Comparison of ENCODE assay signal across 17 cellular contexts in genomic region chr16:15521390-15521757, GRCh38.
DNase-seq lines count a peak whose midpoint lies in the region; ATAC-seq, FAIRE-seq and TF ChIP-seq lines count a peak whose summit lies in the region.
"Had no signal": no experiment of that assay in that cellular context is flagged by ENCODE, and none has a peak within 500 bp of the region (broad histone marks: within the 10 kb centered on the region; RNA-seq: fewer than 3 reads in every experiment).

No MANE protein-coding gene starts in this region.

- H3K27ac ChIP-seq in liver (ENCODE audit: low read depth in 1 of 2, low read length in 2 of 2): no peak overlapping the region
- no peak overlapping the region for H3K27ac ChIP-seq in HepG2 (ENCODE audit: extremely low read length, insufficient read depth, low read length)
- H3K27ac ChIP-seq in gastroesophageal sphincter: peak overlapping the region in 3 of 4 donors; percentile 73 to 82 (median 78)
- H3K27ac ChIP-seq in neutrophil: peak overlapping the region; percentile 51
- H3K27ac ChIP-seq in CD8-positive, alpha-beta T cell (ENCODE audit: low read depth, low read length): no peak overlapping the region
- H3K27ac ChIP-seq: body of pancreas had no signal

- TF ChIP-seq POLR2A in HepG2 (IDR thresholded peaks at IDR 0.05; ENCODE audit: insufficient read depth in 1 of 2, low read depth in 2 of 2, low read length in 2 of 2): no peak
- TF ChIP-seq POLR2A in gastroesophageal sphincter (IDR thresholded peaks at IDR 0.05): no peak

- H3K9ac ChIP-seq in liver (ENCODE audit: low read depth in 1 of 2, low read length in 2 of 2) (no peak overlapping the region), HepG2 (ENCODE audit: insufficient read depth, low read depth, low read length) (no peak overlapping the region)

- H3K27me3 ChIP-seq in liver (ENCODE audit: control insufficient read depth in 4 of 4, insufficient read depth in 4 of 4, low read length in 3 of 4) (no peaks in the 10 kb centered on the region), HepG2 (ENCODE audit: control insufficient read depth in 1 of 2, insufficient read depth in 2 of 2, low read length in 2 of 2) (no peaks in the 10 kb centered on the region), gastroesophageal sphincter (no peaks in the 10 kb centered on the region), neutrophil (no peaks in the 10 kb centered on the region)
- H3K27me3 ChIP-seq in CD8-positive, alpha-beta T cell (ENCODE audit: insufficient read depth, low read length): no peaks in the 10 kb centered on the region
- H3K27me3 ChIP-seq: body of pancreas, Peyer's patch had no signal

- ATAC-seq in HepG2 (no peak), gastroesophageal sphincter (peak; percentile 2)
- no peak for ATAC-seq in CD8-positive, alpha-beta T cell
- ATAC-seq: body of pancreas had no signal

- H3K27ac Mint-ChIP-seq in CD8-positive, alpha-beta T cell: no peak overlapping the region

- no peaks in the 10 kb centered on the region for H3K79me2 ChIP-seq in HepG2 (ENCODE audit: insufficient read depth, low read length)

- no peaks in the 10 kb centered on the region for H3K36me3 Mint-ChIP-seq in CD8-positive, alpha-beta T cell

- peaks cover 15% of the 10 kb centered on the region for H3K4me1 Mint-ChIP-seq in CD8-positive, alpha-beta T cell (ENCODE audit: low read depth)

- H3K36me3 ChIP-seq in liver (ENCODE audit: control insufficient read depth in 4 of 4, insufficient read depth in 3 of 4, low read depth in 1 of 4, low read length in 3 of 4) (no peaks in the 10 kb centered on the region), HepG2 (replicated peaks in 1 of 2; ENCODE audit: control insufficient read depth in 1 of 2, insufficient read depth in 2 of 2, low read length in 2 of 2) (no peaks in the 10 kb centered on the region), gastroesophageal sphincter (peaks cover 0 to 6% of the 10 kb centered on the region in 2 donors), neutrophil (no peaks in the 10 kb centered on the region)
- H3K36me3 ChIP-seq in CD8-positive, alpha-beta T cell (ENCODE audit: insufficient read depth, low read length): no peaks in the 10 kb centered on the region
- H3K36me3 ChIP-seq: Peyer's patch had no signal

- no peaks in the 10 kb centered on the region for H3K9me3 Mint-ChIP-seq in CD8-positive, alpha-beta T cell

- H3K4me2 ChIP-seq in HepG2 (ENCODE audit: low read depth, low read length): no peak overlapping the region

- peaks cover 0 to 15% (median 8%) of the 10 kb centered on the region in 4 donors for H3K4me1 ChIP-seq in liver (ENCODE audit: control insufficient read depth in 4 of 4, insufficient read depth in 4 of 4, low read length in 3 of 4)
- peaks cover 26% of the 10 kb centered on the region for H3K4me1 ChIP-seq in HepG2 (ENCODE audit: insufficient read depth, low read length)
- peaks cover 0 to 69% (median 20%) of the 10 kb centered on the region in 3 donors for H3K4me1 ChIP-seq in gastroesophageal sphincter
- H3K4me1 ChIP-seq in neutrophil (ENCODE audit: control insufficient read depth in 1 of 2, insufficient read depth in 1 of 2, low read depth in 1 of 2, low read length in 1 of 2): peaks cover 17 to 23% of the 10 kb centered on the region in 2 experiments
- peaks cover 12% of the 10 kb centered on the region for H3K4me1 ChIP-seq in CD8-positive, alpha-beta T cell (ENCODE audit: insufficient read depth, low read length)
- H3K4me1 ChIP-seq: body of pancreas had no signal

- H3K27me3 Mint-ChIP-seq in CD8-positive, alpha-beta T cell (ENCODE audit: low read depth): no peaks in the 10 kb centered on the region

- TF ChIP-seq CTCF in liver (IDR thresholded peaks at IDR 0.05; ENCODE audit: low read depth, low read length, missing input control): no peak
- no peak for TF ChIP-seq CTCF in HepG2 (CRISPR knock-in tag; IDR thresholded peaks at IDR 0.05)
- no peak for TF ChIP-seq CTCF in gastroesophageal sphincter (IDR thresholded peaks at IDR 0.05)
- TF ChIP-seq CTCF in neutrophil (IDR thresholded peaks at IDR 0.05): no peak
- no peak for TF ChIP-seq CTCF in CD8-positive, alpha-beta T cell (IDR thresholded peaks at IDR 0.05)

- intact Hi-C loops in HepG2 (cut with micrococcal nuclease; ENCODE audit: unreplicated experiment): no loop called here
- intact Hi-C loops in CD8-positive, alpha-beta T cell (cut with DNase I, micrococcal nuclease): no loop called here

- TF ChIP-seq EP300 in HepG2 (IDR thresholded peaks at IDR 0.05; ENCODE audit: low read depth in 2 of 2, low read length in 2 of 2) (no peak), HepG2 (CRISPR knock-in tag; IDR thresholded peaks at IDR 0.05; ENCODE audit: borderline replicate concordance) (no peak), gastroesophageal sphincter (IDR thresholded peaks at IDR 0.05) (no peak)

- CTCF ChIA-PET in HepG2 (lab: Yijun Ruan, JAX; ENCODE audit: low intra/inter-chr PET ratio, low total read pairs): no interaction called here
- CTCF ChIA-PET in CD8-positive, alpha-beta T cell (lab: Charles Lee): no interaction called here

- H2AFZ ChIP-seq in HepG2 (ENCODE audit: low read length): no peak overlapping the region

- BruUV-seq in HepG2 (replicated peaks; lab: Mats Ljungman, UMichigan): no TSS peak

- H4K20me1 ChIP-seq in HepG2 (ENCODE audit: insufficient read depth, low read length): no peaks in the 10 kb centered on the region

- TF ChIP-seq RAD21 in liver (IDR thresholded peaks at IDR 0.05) (no peak), HepG2 (CRISPR knock-in tag; IDR thresholded peaks at IDR 0.05) (no peak)

- no peak overlapping the region for H3K4me3 ChIP-seq in liver (ENCODE audit: low read depth in 1 of 3, low read length in 3 of 3)
- H3K4me3 ChIP-seq in HepG2 (replicated peaks in 1 of 3; ENCODE audit: insufficient read depth in 1 of 3, low read depth in 2 of 3, low read length in 3 of 3): no peak overlapping the region
- H3K4me3 ChIP-seq in gastroesophageal sphincter: no peak overlapping the region
- peak overlapping the region in 1 of 2 experiments; percentile 26 for H3K4me3 ChIP-seq in neutrophil (ENCODE audit: low read depth in 1 of 2, low read length in 1 of 2)
- no peak overlapping the region for H3K4me3 ChIP-seq in CD8-positive, alpha-beta T cell (ENCODE audit: low read depth, low read length)
- H3K4me3 ChIP-seq: body of pancreas, Peyer's patch had no signal

- in situ Hi-C loops in HepG2 (cut with HindIII; ENCODE audit: extremely low pct_ligation_motif_present, low pct_unique_long_range_greater_than_20kb): no loop called here

- H3K4me3 Mint-ChIP-seq in CD8-positive, alpha-beta T cell: no peak overlapping the region

- no peak for FAIRE-seq in HepG2 (lab: Jason Lieb, UNC)

- DNase-seq in HepG2 (ENCODE audit: low spot score): no peak
- no peak for DNase-seq in HPDE6-E6E7 (ENCODE audit: extremely low spot score)
- no peak for DNase-seq in NCI-H446 treated with DMSO at 0.1 percent for 48 hours (lab: John Stamatoyannopoulos, UW)
- DNase-seq in CD8-positive, alpha-beta T cell: no peak
- DNase-seq in activated CD4-positive, alpha-beta T cell treated with anti-CD3 and anti-CD28 coated beads for 4 hours: no peak
- DNase-seq: ACHN; activated CD4-positive, alpha-beta T cell treated with anti-CD3 and anti-CD28 coated beads, Interleukin-2, amount 50 U/mL, for 1 hour; activated naive CD4-positive, alpha-beta T cell treated with anti-CD3 and anti-CD28 coated beads, Interleukin-2, amount 50 U/mL, for 16 hours; activated T-cell treated with anti-CD3 and anti-CD28 coated beads for 4 hours; H7; NCI-H146; Peyer's patch; stimulated activated CD4-positive, alpha-beta T cell treated with anti-CD3 and anti-CD28 coated beads, Interleukin-12 subunit alpha, Interleukin-12 subunit beta, amount 100 ng/mL, for 4 hours had no signal

- H3K9me3 ChIP-seq in liver (ENCODE audit: control insufficient read depth in 4 of 4, low read length in 3 of 4): no peaks in the 10 kb centered on the region
- H3K9me3 ChIP-seq in HepG2 (ENCODE audit: low read length): no peaks in the 10 kb centered on the region
- no peaks in the 10 kb centered on the region for H3K9me3 ChIP-seq in gastroesophageal sphincter
- no peaks in the 10 kb centered on the region for H3K9me3 ChIP-seq in neutrophil
- H3K9me3 ChIP-seq in CD8-positive, alpha-beta T cell (ENCODE audit: low read length): no peaks in the 10 kb centered on the region
- H3K9me3 ChIP-seq: body of pancreas, Peyer's patch had no signal

- POLR2A ChIA-PET in HepG2 (lab: Yijun Ruan, JAX): no interaction called here
- POLR2A ChIA-PET in CD8-positive, alpha-beta T cell (lab: Charles Lee): no interaction called here

TF ChIP-seq in liver, 16 proteins besides CTCF, POLR2A, EP300 and RAD21:
- no peak for TF ChIP-seq TAF1 (conservative IDR thresholded peaks at IDR 0.05)
- TF ChIP-seq GABPA (IDR thresholded peaks at IDR 0.05 in 1 of 2, conservative IDR thresholded peaks at IDR 0.05 in 1 of 2): no peak
- peak; percentile 23 for TF ChIP-seq SP1 (IDR thresholded peaks at IDR 0.05)
- TF ChIP-seq MAX (IDR thresholded peaks at IDR 0.05): no peak
- no peak for TF ChIP-seq YY1 (IDR thresholded peaks at IDR 0.05)

TF ChIP-seq in HepG2, 621 proteins besides CTCF, POLR2A, EP300 and RAD21 (continues in another document):
- no peak for TF ChIP-seq MEIS1 (CRISPR knock-in tag; IDR thresholded peaks at IDR 0.05; ENCODE audit: borderline replicate concordance)
- no peak for TF ChIP-seq TBX2 (CRISPR knock-in tag; IDR thresholded peaks at IDR 0.05; ENCODE audit: borderline replicate concordance)
- TF ChIP-seq PITX1 (CRISPR knock-in tag; IDR thresholded peaks at IDR 0.05): no peak
- no peak for TF ChIP-seq RFX1 (IDR thresholded peaks at IDR 0.05)
- TF ChIP-seq ZNF510 (CRISPR knock-in tag; IDR thresholded peaks at IDR 0.05; ENCODE audit: low read depth): no peak
- no peak for TF ChIP-seq SIX1 (CRISPR knock-in tag; IDR thresholded peaks at IDR 0.05; ENCODE audit: borderline replicate concordance)
- no peak for TF ChIP-seq PATZ1 (CRISPR knock-in tag; IDR thresholded peaks at IDR 0.05)

Comparison
In these comparisons a context has a peak if more than half of its experiments do, and no peak if none do; other contexts are left out.
1. H3K27ac ChIP-seq: peak in gastroesophageal sphincter (3 of 4) and neutrophil (single experiment); none in liver (0 of 2), HepG2 (single experiment) and CD8-positive, alpha-beta T cell (single experiment).